10 cellular contexts compared by ENCODE assay signal in the genomic region with DNA sequence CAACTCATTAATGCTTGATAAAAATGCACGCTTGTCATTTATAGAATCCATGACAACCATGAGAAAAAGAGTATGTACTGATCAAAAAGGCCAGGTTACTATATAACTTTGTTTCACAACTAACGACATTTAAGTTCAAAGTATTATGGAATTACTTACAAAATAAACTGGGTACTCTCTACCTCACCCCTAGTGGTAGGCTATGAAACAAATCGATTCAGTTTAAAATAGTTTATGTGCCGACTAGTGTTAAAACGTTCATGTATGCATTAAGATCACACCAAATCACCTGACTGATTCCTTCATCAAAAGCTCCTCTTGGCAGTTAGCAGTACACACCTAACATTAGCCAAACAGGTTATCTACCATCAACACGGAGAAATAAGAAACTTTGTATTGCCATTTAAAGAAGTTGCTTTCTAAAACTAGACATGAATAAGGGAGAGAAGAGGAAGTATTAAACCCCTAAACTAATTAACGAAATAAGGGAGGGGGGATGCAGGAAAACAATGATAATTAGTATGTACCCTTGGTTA.
A peak's percentile ranks its signal among the peaks of the same experiment; 100 is the strongest.
DNase-seq lines count a peak whose midpoint lies in the region; ATAC-seq, FAIRE-seq and TF ChIP-seq lines count a peak whose summit lies in the region.
"Had no signal": no experiment of that assay in that cellular context is flagged by ENCODE, and none has a peak within 500 bp of the region (broad histone marks: within the 10 kb centered on the region; RNA-seq: fewer than 3 reads in every experiment).

No MANE protein-coding gene starts in this region.

- no peak for DNase-seq in CD8-positive, alpha-beta T cell
- peak; percentile 75 for DNase-seq in MV-4-11 (lab: John Stamatoyannopoulos, UW)
- peak; percentile 22 for DNase-seq in SW480 (ENCODE audit: low spot score)
- DNase-seq in HepG2 (ENCODE audit: low spot score), result no peak
- DNase-seq in nucleus accumbens (lab: John Stamatoyannopoulos, UW), result no peak
- DNase-seq in T-helper 2 cell, result no peak
- DNase-seq in tibial nerve (ENCODE audit: low spot score in 2 of 2), result no peak
- DNase-seq: stomach had no signal

- H3K79me2 ChIP-seq in HepG2 (ENCODE audit: insufficient read depth, low read length), result no peaks in the 10 kb centered on the region

- POLR2A ChIA-PET in CD8-positive, alpha-beta T cell (lab: Charles Lee), result no interaction called here
- POLR2A ChIA-PET in HepG2 (lab: Yijun Ruan, JAX), result no interaction called here

- H3K27ac ChIP-seq in CD8-positive, alpha-beta T cell (ENCODE audit: low read depth, low read length), result no peak overlapping the region
- H3K27ac ChIP-seq in HepG2 (ENCODE audit: extremely low read length, insufficient read depth, low read length), result no peak overlapping the region
- H3K27ac ChIP-seq in tibial nerve, result peak overlapping the region in 2 of 4 donors; percentile 46 to 72
- H3K27ac ChIP-seq: stomach had no signal

- H3K4me2 ChIP-seq in HepG2 (ENCODE audit: low read depth, low read length), result no peak overlapping the region

- BruUV-seq in HepG2 (replicated peaks; lab: Mats Ljungman, UMichigan), result no TSS peak

- intact Hi-C loops in CD8-positive, alpha-beta T cell (cut with DNase I, micrococcal nuclease), result loop anchor here in 1 of 2 experiments (5.0 kb wide), 1 partner anchor 34 kb away; no protein-coding TSS in a partner anchor
- intact Hi-C loops in HepG2 (cut with micrococcal nuclease; ENCODE audit: unreplicated experiment), result no loop called here

- peak; percentile 18 for TF ChIP-seq CTCF in CD8-positive, alpha-beta T cell (IDR thresholded peaks at IDR 0.05)
- TF ChIP-seq CTCF in HepG2 (CRISPR knock-in tag; IDR thresholded peaks at IDR 0.05) (no peak), tibial nerve (IDR thresholded peaks at IDR 0.05) (no peak)

- H3K9me3 Mint-ChIP-seq in CD8-positive, alpha-beta T cell, result no peaks in the 10 kb centered on the region

- H4K20me1 ChIP-seq in HepG2 (ENCODE audit: insufficient read depth, low read length), result no peaks in the 10 kb centered on the region

- WGBS in HepG2 (ENCODE audit: low lambda C conversion rate), result 0% methylated on average over 7 of the region's 7 CpGs
- WGBS in tibial nerve, 2 donors, result 38 to 45% methylated on average over 7 of the region's 7 CpGs

- H3K9ac ChIP-seq in HepG2 (ENCODE audit: insufficient read depth, low read depth, low read length), result no peak overlapping the region

- H2AFZ ChIP-seq in HepG2 (ENCODE audit: low read length), result no peak overlapping the region

- CTCF ChIA-PET in CD8-positive, alpha-beta T cell (lab: Charles Lee), result interaction anchor here (0.7 to 0.9 kb wide), 3 partner anchors 11 to 114 kb away, joined by 3 read pairs; no protein-coding TSS in a partner anchor
- CTCF ChIA-PET in HepG2 (lab: Yijun Ruan, JAX; ENCODE audit: low intra/inter-chr PET ratio, low total read pairs), result no interaction called here

- H3K27me3 ChIP-seq in CD8-positive, alpha-beta T cell (ENCODE audit: insufficient read depth, low read length), result no peaks in the 10 kb centered on the region
- H3K27me3 ChIP-seq in HepG2 (ENCODE audit: control insufficient read depth in 1 of 2, insufficient read depth in 2 of 2, low read length in 2 of 2), result no peaks in the 10 kb centered on the region
- H3K27me3 ChIP-seq in tibial nerve, result no peaks in the 10 kb centered on the region
- H3K27me3 ChIP-seq: stomach had no signal

- no peak overlapping the region for H3K4me3 Mint-ChIP-seq in CD8-positive, alpha-beta T cell

- H3K9me3 ChIP-seq in CD8-positive, alpha-beta T cell (ENCODE audit: low read length), result no peaks in the 10 kb centered on the region
- H3K9me3 ChIP-seq in HepG2 (ENCODE audit: low read length) (no peaks in the 10 kb centered on the region), tibial nerve (no peaks in the 10 kb centered on the region)
- H3K9me3 ChIP-seq: stomach had no signal

- H3K36me3 ChIP-seq in CD8-positive, alpha-beta T cell (ENCODE audit: insufficient read depth, low read length), result no peaks in the 10 kb centered on the region
- no peaks in the 10 kb centered on the region for H3K36me3 ChIP-seq in HepG2 (replicated peaks in 1 of 2; ENCODE audit: control insufficient read depth in 1 of 2, insufficient read depth in 2 of 2, low read length in 2 of 2)
- no peaks in the 10 kb centered on the region for H3K36me3 ChIP-seq in tibial nerve
- H3K36me3 ChIP-seq: stomach had no signal

- in situ Hi-C loops in HepG2 (cut with HindIII; ENCODE audit: extremely low pct_ligation_motif_present, low pct_unique_long_range_greater_than_20kb), result loop anchor here (10.0 kb wide), 1 partner anchor 562 kb away; no protein-coding TSS in a partner anchor

- no peaks in the 10 kb centered on the region for H3K27me3 Mint-ChIP-seq in CD8-positive, alpha-beta T cell (ENCODE audit: low read depth)

- no peak for TF ChIP-seq EP300 in HepG2 (IDR thresholded peaks at IDR 0.05; ENCODE audit: low read depth in 2 of 2, low read length in 2 of 2)
- no peak for TF ChIP-seq EP300 in HepG2 (CRISPR knock-in tag; IDR thresholded peaks at IDR 0.05; ENCODE audit: borderline replicate concordance)
- no peak for TF ChIP-seq EP300 in tibial nerve (IDR thresholded peaks at IDR 0.05)

- peaks cover 56% of the 10 kb centered on the region for H3K4me1 Mint-ChIP-seq in CD8-positive, alpha-beta T cell (ENCODE audit: low read depth)

- no peak for FAIRE-seq in HepG2 (lab: Jason Lieb, UNC)

- H3K27ac Mint-ChIP-seq in CD8-positive, alpha-beta T cell, result no peak overlapping the region

- ATAC-seq in CD8-positive, alpha-beta T cell, result no peak
- ATAC-seq in HepG2 (peak; percentile 39; the same call in 1 of the 3 replicates), GM19035 (IDR thresholded peaks at IDR 0.05; ENCODE audit: unreplicated experiment) (no peak)

- TF ChIP-seq POLR2A in HepG2 (IDR thresholded peaks at IDR 0.05; ENCODE audit: insufficient read depth in 1 of 2, low read depth in 2 of 2, low read length in 2 of 2) (no peak), tibial nerve (IDR thresholded peaks at IDR 0.05) (no peak)

- TF ChIP-seq RAD21 in HepG2 (CRISPR knock-in tag; IDR thresholded peaks at IDR 0.05), result no peak

- peaks cover 2% of the 10 kb centered on the region for H3K36me3 Mint-ChIP-seq in CD8-positive, alpha-beta T cell

- H3K4me3 ChIP-seq in CD8-positive, alpha-beta T cell (ENCODE audit: low read depth, low read length), result no peak overlapping the region
- no peak overlapping the region for H3K4me3 ChIP-seq in HepG2 (replicated peaks in 1 of 3; ENCODE audit: insufficient read depth in 1 of 3, low read depth in 2 of 3, low read length in 3 of 3)
- peak overlapping the region in 1 of 4 donors; percentile 14 for H3K4me3 ChIP-seq in tibial nerve
- H3K4me3 ChIP-seq: lung, stomach had no signal

- H3K4me1 ChIP-seq in CD8-positive, alpha-beta T cell (ENCODE audit: insufficient read depth, low read length), result no peaks in the 10 kb centered on the region
- peaks cover 9% of the 10 kb centered on the region for H3K4me1 ChIP-seq in HepG2 (ENCODE audit: insufficient read depth, low read length)
- peaks cover 0 to 76% (median 9%) of the 10 kb centered on the region in 4 donors for H3K4me1 ChIP-seq in tibial nerve

TF ChIP-seq in HepG2, 621 proteins besides CTCF, POLR2A, EP300 and RAD21 (continues in another document):
- TF ChIP-seq SRY (CRISPR knock-in tag; IDR thresholded peaks at IDR 0.05), result no peak
- TF ChIP-seq PITX1 (CRISPR knock-in tag; IDR thresholded peaks at IDR 0.05), result no peak
- TF ChIP-seq SNAI1 (CRISPR knock-in tag; IDR thresholded peaks at IDR 0.05; ENCODE audit: borderline replicate concordance), result no peak
- TF ChIP-seq POLR2G (IDR thresholded peaks at IDR 0.05; ENCODE audit: low read depth, low read length), result no peak
- no peak for TF ChIP-seq TCF12 (IDR thresholded peaks at IDR 0.05)
- no peak for TF ChIP-seq TCF12 (CRISPR knock-in tag; IDR thresholded peaks at IDR 0.05)
- TF ChIP-seq ZNF687 (CRISPR knock-in tag; IDR thresholded peaks at IDR 0.05), result no peak
- no peak for TF ChIP-seq ZNF350 (CRISPR knock-in tag; IDR thresholded peaks at IDR 0.05; ENCODE audit: borderline replicate concordance, low read depth)
- no peak for TF ChIP-seq KAT8 (CRISPR knock-in tag; IDR thresholded peaks at IDR 0.05)
- TF ChIP-seq ZNF709 (CRISPR knock-in tag; IDR thresholded peaks at IDR 0.05), result no peak
- no peak for TF ChIP-seq HNF4G (IDR thresholded peaks at IDR 0.05; ENCODE audit: borderline replicate concordance, low read depth, low read length)
- no peak for TF ChIP-seq HNF4G (CRISPR knock-in tag; IDR thresholded peaks at IDR 0.05; ENCODE audit: borderline replicate concordance, low read depth)

Comparison
In these comparisons a context has a peak if more than half of its experiments do, and no peak if none do; other contexts are left out.
1. DNase-seq: peak in MV-4-11 (single experiment) and SW480 (single experiment); none in CD8-positive, alpha-beta T cell (0 of 7), HepG2 (single experiment), nucleus accumbens (0 of 56), T-helper 2 cell (0 of 5) and tibial nerve (0 of 2).